13 cellular contexts compared by ENCODE assay signal in genomic region chr2:200741468-200742202, GRCh38.
DNase-seq lines count a peak whose midpoint lies in the region; ATAC-seq and TF ChIP-seq lines count a peak whose summit lies in the region.
"Had no signal": no experiment of that assay in that cellular context is flagged by ENCODE, and none has a peak within 500 bp of the region (broad histone marks: within the 10 kb centered on the region; RNA-seq: fewer than 3 reads in every experiment).

No MANE protein-coding gene starts in this region.

- H3K4me2 ChIP-seq in fibroblast of lung (ENCODE audit: extremely low read depth, insufficient read depth, low read length), result no peak overlapping the region
- no peak overlapping the region for H3K4me2 ChIP-seq in neural progenitor cell
- H3K4me2 ChIP-seq in MM.1S (ENCODE audit: low read depth, low read length), result no peak overlapping the region

- peak overlapping the region; percentile 15 for H3K27ac ChIP-seq in fibroblast of lung (ENCODE audit: insufficient read depth, low read length)
- H3K27ac ChIP-seq in neural progenitor cell, result no peak overlapping the region
- H3K27ac ChIP-seq in upper lobe of right lung, result peak overlapping the region; percentile 76
- H3K27ac ChIP-seq in MM.1S (ENCODE audit: low read length), result no peak overlapping the region
- H3K27ac ChIP-seq: cardiac muscle cell had no signal

- H3K9me3 Mint-ChIP-seq in neural progenitor cell, result no peaks in the 10 kb centered on the region
- H3K9me3 Mint-ChIP-seq: activated T-helper 1 cell treated with anti-CD3 and anti-CD28 coated beads, Interleukin-12 subunit alpha, Interleukin-12 subunit beta, Interleukin-2, Interleukin-4 antibody, amounts not matched to agents 30 ng/mL and 10 ng/mL and 1 ng/mL, durations not matched to agents 14 hours and 24 hours and 36 hours; IgD-negative memory B cell; naive B cell had no signal

- DNase-seq in NCI-H510A treated with DMSO at 0.1 percent for 48 hours (lab: John Stamatoyannopoulos, UW), result peak; percentile 59
- DNase-seq in fibroblast of lung (ENCODE audit: low read depth in 2 of 2), result no peak
- peak; percentile 14 for DNase-seq in neural progenitor cell (ENCODE audit: low spot score)
- peak; percentile 63 for DNase-seq in upper lobe of right lung
- DNase-seq in MM.1S, result no peak
- no peak for DNase-seq in C1 segment of cervical spinal cord (lab: John Stamatoyannopoulos, UW)
- DNase-seq: DND-41, naive B cell had no signal

- ATAC-seq in upper lobe of right lung (peak; percentile 65), GM21723 (IDR thresholded peaks at IDR 0.05; ENCODE audit: unreplicated experiment) (no peak)
- ATAC-seq: Panc1 had no signal

- H3K27me3 Mint-ChIP-seq in neural progenitor cell (ENCODE audit: insufficient read depth, low read depth), result peaks cover 5% of the 10 kb centered on the region

- H4K20me1 ChIP-seq in fibroblast of lung (ENCODE audit: control insufficient read depth, extremely low read depth, insufficient read depth, low read length), result no peaks in the 10 kb centered on the region
- H4K20me1 ChIP-seq in neural progenitor cell (ENCODE audit: low read depth), result no peaks in the 10 kb centered on the region
- no peaks in the 10 kb centered on the region for H4K20me1 ChIP-seq in MM.1S (ENCODE audit: insufficient read depth, low read length)

- H3F3A ChIP-seq in neural progenitor cell (ENCODE audit: low read depth) (no peaks in the 10 kb centered on the region), MM.1S (ENCODE audit: insufficient read depth, low read length) (no peaks in the 10 kb centered on the region)

- H3K4me3 Mint-ChIP-seq in neural progenitor cell, result no peak overlapping the region
- H3K4me3 Mint-ChIP-seq: activated T-helper 1 cell treated with anti-CD3 and anti-CD28 coated beads, Interleukin-12 subunit alpha, Interleukin-12 subunit beta, Interleukin-2, Interleukin-4 antibody, amounts not matched to agents 30 ng/mL and 10 ng/mL and 1 ng/mL, durations not matched to agents 14 hours and 24 hours and 36 hours; IgD-negative memory B cell; naive B cell had no signal

- H3K9me3 ChIP-seq in fibroblast of lung (ENCODE audit: control insufficient read depth, insufficient read depth, low read depth, low read length) (no peaks in the 10 kb centered on the region), neural progenitor cell (ENCODE audit: low read depth) (no peaks in the 10 kb centered on the region), upper lobe of right lung (no peaks in the 10 kb centered on the region), MM.1S (replicated peaks; ENCODE audit: insufficient read depth, low read length) (no peaks in the 10 kb centered on the region)

- intact Hi-C loops in upper lobe of right lung (cut with DNase I), result no loop called here

- H3K4me1 ChIP-seq in fibroblast of lung (ENCODE audit: control insufficient read depth, extremely low read depth, insufficient read depth, low read length) (peaks cover 12% of the 10 kb centered on the region), neural progenitor cell (peaks cover 7% of the 10 kb centered on the region), upper lobe of right lung (peaks cover 18% of the 10 kb centered on the region), MM.1S (ENCODE audit: low read length) (no peaks in the 10 kb centered on the region)

- H3K4me1 Mint-ChIP-seq in neural progenitor cell, result peaks cover 20% of the 10 kb centered on the region
- H3K4me1 Mint-ChIP-seq: naive B cell had no signal

- no peaks in the 10 kb centered on the region for H3K36me3 ChIP-seq in fibroblast of lung (ENCODE audit: control insufficient read depth, insufficient read depth, low read length)
- no peaks in the 10 kb centered on the region for H3K36me3 ChIP-seq in neural progenitor cell
- no peaks in the 10 kb centered on the region for H3K36me3 ChIP-seq in upper lobe of right lung
- no peaks in the 10 kb centered on the region for H3K36me3 ChIP-seq in MM.1S (replicated peaks; ENCODE audit: insufficient read depth, low read length)
- H3K36me3 ChIP-seq: cardiac muscle cell had no signal

- H3K9me2 ChIP-seq in MM.1S (replicated peaks; ENCODE audit: insufficient read depth, low read length), result no peaks in the 10 kb centered on the region

- no peaks in the 10 kb centered on the region for H3K79me2 ChIP-seq in fibroblast of lung (ENCODE audit: control insufficient read depth, insufficient read depth, low read length)
- H3K79me2 ChIP-seq in neural progenitor cell (ENCODE audit: low read depth), result no peaks in the 10 kb centered on the region
- no peaks in the 10 kb centered on the region for H3K79me2 ChIP-seq in MM.1S (ENCODE audit: low read length)

- H2AFZ ChIP-seq in fibroblast of lung (ENCODE audit: low read length), result no peak overlapping the region
- H2AFZ ChIP-seq in neural progenitor cell (replicated peaks), result peak overlapping the region; percentile 34
- H2AFZ ChIP-seq in MM.1S (ENCODE audit: low read length), result no peak overlapping the region

- H3K27me3 ChIP-seq in fibroblast of lung (ENCODE audit: control insufficient read depth, insufficient read depth, low read length), result no peaks in the 10 kb centered on the region
- H3K27me3 ChIP-seq in neural progenitor cell, result no peaks in the 10 kb centered on the region
- no peaks in the 10 kb centered on the region for H3K27me3 ChIP-seq in upper lobe of right lung
- no peaks in the 10 kb centered on the region for H3K27me3 ChIP-seq in MM.1S (replicated peaks; ENCODE audit: insufficient read depth, low read length)
- H3K27me3 ChIP-seq: cardiac muscle cell had no signal

- H3K4me3 ChIP-seq in fibroblast of lung (replicated peaks in 1 of 4; ENCODE audit: control extremely low read depth in 1 of 4, insufficient read depth in 1 of 4, low read depth in 3 of 4, low read length in 4 of 4), result peak overlapping the region in 1 of 4 experiments; percentile 25
- no peak overlapping the region for H3K4me3 ChIP-seq in neural progenitor cell
- H3K4me3 ChIP-seq in upper lobe of right lung, result no peak overlapping the region
- H3K4me3 ChIP-seq in MM.1S (ENCODE audit: low read length), result no peak overlapping the region
- H3K4me3 ChIP-seq: cardiac muscle cell had no signal

- H3K36me3 Mint-ChIP-seq in neural progenitor cell, result no peaks in the 10 kb centered on the region
- H3K36me3 Mint-ChIP-seq: IgD-negative memory B cell, naive B cell had no signal

- H3K9ac ChIP-seq in fibroblast of lung (ENCODE audit: insufficient read depth, low read length) (no peak overlapping the region), neural progenitor cell (no peak overlapping the region), MM.1S (ENCODE audit: low read length) (no peak overlapping the region)

- TF ChIP-seq CTCF in fibroblast of lung (conservative IDR thresholded peaks at IDR 0.05 in 1 of 2, IDR thresholded peaks at IDR 0.05 in 1 of 2; ENCODE audit: low read depth in 1 of 2, low read length in 2 of 2), result no peak
- no peak for TF ChIP-seq CTCF in neural progenitor cell (IDR thresholded peaks at IDR 0.05)
- no peak for TF ChIP-seq CTCF in upper lobe of right lung (IDR thresholded peaks at IDR 0.05)
- no peak for TF ChIP-seq CTCF in MM.1S (IDR thresholded peaks at IDR 0.05; ENCODE audit: low read length)

- H3K27ac Mint-ChIP-seq in neural progenitor cell, result peak overlapping the region; percentile 68
- H3K27ac Mint-ChIP-seq: activated T-helper 1 cell treated with anti-CD3 and anti-CD28 coated beads, Interleukin-12 subunit alpha, Interleukin-12 subunit beta, Interleukin-2, Interleukin-4 antibody, amounts not matched to agents 30 ng/mL and 10 ng/mL and 1 ng/mL, durations not matched to agents 14 hours and 24 hours and 36 hours; IgD-negative memory B cell; naive B cell had no signal

Comparison
In these comparisons a context has a peak if more than half of its experiments do, and no peak if none do; other contexts are left out.
1. DNase-seq: peak in NCI-H510A treated with DMSO at 0.1 percent for 48 hours (single experiment), neural progenitor cell (single experiment) and upper lobe of right lung (single experiment); none in fibroblast of lung (0 of 2), MM.1S (single experiment) and C1 segment of cervical spinal cord (0 of 14).
2. H3K27ac ChIP-seq: peak in fibroblast of lung (single experiment) and upper lobe of right lung (single experiment); none in neural progenitor cell (single experiment) and MM.1S (single experiment).